In the genomic region with DNA sequence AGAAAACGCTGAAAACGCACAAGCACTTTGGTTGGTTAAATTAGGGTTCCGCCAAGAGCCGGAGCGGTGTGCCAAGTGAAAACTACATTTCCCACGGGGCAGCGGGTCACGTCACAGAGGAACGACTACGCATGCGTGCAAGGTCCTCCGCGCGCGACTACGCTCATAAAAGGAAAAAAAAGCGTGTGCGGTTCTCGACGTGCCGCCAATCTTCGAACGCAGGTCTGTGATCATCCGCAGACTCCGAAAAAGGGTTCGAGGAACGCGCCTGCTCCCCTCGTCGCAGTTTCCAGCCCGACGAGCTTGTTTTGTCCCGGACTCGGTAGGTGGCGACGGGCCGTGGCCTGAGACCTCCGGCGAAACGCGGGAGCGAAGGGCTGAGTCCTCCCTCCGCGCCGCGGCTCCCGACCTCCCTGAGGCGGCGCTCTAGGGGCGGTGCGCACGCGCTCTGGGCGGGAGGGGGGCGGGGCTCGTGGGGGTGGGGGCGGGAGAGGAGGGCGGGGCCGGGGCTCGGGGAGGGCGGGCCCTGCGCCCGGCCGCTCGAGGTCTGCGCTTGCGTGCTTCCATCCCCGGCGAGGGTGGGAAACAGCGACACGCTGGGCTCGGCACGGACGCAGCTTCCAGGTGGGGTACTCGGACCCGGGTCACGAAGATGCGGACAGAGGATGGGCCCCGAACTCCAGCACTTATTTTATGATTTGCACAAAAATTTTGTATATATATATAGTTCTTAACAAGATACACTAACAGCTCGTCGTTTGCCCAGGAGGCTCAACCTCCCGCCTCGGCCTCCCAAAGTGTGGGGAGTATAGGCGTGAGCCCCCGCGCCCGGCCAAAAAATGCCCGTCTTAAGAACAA, we compare ENCODE assay signal across 1 cellular context.
TF ChIP-seq lines count a peak whose summit lies in the region.

A gene (plus strand): TSS at position 145 of the 858 bp plus-strand sequence. CDS start 27,150 bp downstream, outside the sequence.

TF ChIP-seq in K562, 482 proteins besides CTCF, POLR2A, EP300 and RAD21 (continued from another document and continues in another):
- TF ChIP-seq TAF7 (tag; IDR thresholded peaks at IDR 0.05) (peak; percentile 72; the same call in 1 of the 2 replicates), ZNF707 (CRISPR knock-in tag; conservative IDR thresholded peaks at IDR 0.05) (no peak), POLR2H (tag; IDR thresholded peaks at IDR 0.05; ENCODE audit: low read depth) (peak; percentile 94), HDGF (IDR thresholded peaks at IDR 0.05) (no peak), RHOXF2B (CRISPR knock-in tag; conservative IDR thresholded peaks at IDR 0.05) (0 out of 2 replicates have a peak, but pooled peaks have one; percentile 49), SRF (CRISPR knock-in tag; IDR thresholded peaks at IDR 0.05) (peak in 1 of 2 experiments; percentile 84; a peak in 2 of 4 replicates), SIX5 (IDR thresholded peaks at IDR 0.05; ENCODE audit: borderline replicate concordance in 1 of 2, insufficient read depth in 1 of 2, low read depth in 1 of 2, low read length in 2 of 2) (peak; percentile 67), ZNF41 (CRISPR knock-in tag; conservative IDR thresholded peaks at IDR 0.05) (no peak), TEAD1 (CRISPR knock-in tag; IDR thresholded peaks at IDR 0.05) (peak in 1 of 2 experiments; percentile 64; a peak in 1 of 4 replicates), NR1H2 (CRISPR knock-in tag; IDR thresholded peaks at IDR 0.05) (no peak), HCFC1 (IDR thresholded peaks at IDR 0.05; ENCODE audit: low read depth, low read length) (peak; percentile 88), CBX8 (IDR thresholded peaks at IDR 0.05; ENCODE audit: borderline replicate concordance, extremely low read depth, low read depth, low read length, poor library complexity, severe bottlenecking) (no peak), E2F3 (CRISPR knock-in tag; IDR thresholded peaks at IDR 0.05) (peak; percentile 86), RCOR1 (IDR thresholded peaks at IDR 0.05; ENCODE audit: borderline replicate concordance in 1 of 2, low read depth in 2 of 2, low read length in 2 of 2) (0 out of 4 replicates have a peak, but pooled peaks of 1 of the 2 experiments have one; percentile 5), CBX3 (IDR thresholded peaks at IDR 0.05; ENCODE audit: borderline replicate concordance in 1 of 2, low read length in 2 of 2) (peak in 1 of 2 experiments; percentile 53; a peak in 1 of 3 replicates), CBFB (CRISPR knock-in tag; IDR thresholded peaks at IDR 0.05) (peak; percentile 69; the same call in 1 of the 2 replicates), CREB1 (IDR thresholded peaks at IDR 0.05) (peak; percentile 87), CREB1 (CRISPR knock-in tag; IDR thresholded peaks at IDR 0.05) (peak; percentile 89), MTA1 (IDR thresholded peaks at IDR 0.05; ENCODE audit: borderline replicate concordance) (no peak), ESRRA (IDR thresholded peaks at IDR 0.05; ENCODE audit: borderline replicate concordance, low read depth) (peak; percentile 68; the same call in 1 of the 2 replicates), HMGN3 (IDR thresholded peaks at IDR 0.05; ENCODE audit: borderline replicate concordance, extremely low read depth, insufficient read length, low read depth, low read length) (peak; percentile 54), KDM1A (IDR thresholded peaks at IDR 0.05) (no peak), NFIC (IDR thresholded peaks at IDR 0.05) (peak; percentile 92), BCL6 (CRISPR knock-in tag; IDR thresholded peaks at IDR 0.05) (no peak), CBX1 (IDR thresholded peaks at IDR 0.05; ENCODE audit: low read depth) (peak; percentile 60; the same call in 1 of the 2 replicates), FIP1L1 (IDR thresholded peaks at IDR 0.05; ENCODE audit: low read depth, low read length, poor library complexity, severe bottlenecking) (peak; percentile 61), SOX6 (IDR thresholded peaks at IDR 0.05) (peak; percentile 65; the same call in 1 of the 2 replicates), YY1 (IDR thresholded peaks at IDR 0.05; ENCODE audit: borderline replicate concordance in 1 of 3, control insufficient read depth in 1 of 3, extremely low read depth in 1 of 3, insufficient read depth in 3 of 3, insufficient read length in 1 of 3, insufficient replicate concordance in 2 of 3, low read depth in 1 of 3, low read length in 2 of 3) (peak in 2 of 3 experiments; percentile 2 to 32), SIN3B (IDR thresholded peaks at IDR 0.05; ENCODE audit: low read depth) (peak; percentile 67), POU5F1 (IDR thresholded peaks at IDR 0.05; ENCODE audit: borderline replicate concordance, low read depth, low read length, partially characterized antibody) (peak; percentile 46), ZKSCAN1 (IDR thresholded peaks at IDR 0.05; ENCODE audit: low read depth, low read length) (no peak), CXXC5 (CRISPR knock-in tag; IDR thresholded peaks at IDR 0.05) (peak; percentile 90), GABPB1 (CRISPR knock-in tag; IDR thresholded peaks at IDR 0.05) (peak; percentile 74)
- TF ChIP-seq, protein P1, sequence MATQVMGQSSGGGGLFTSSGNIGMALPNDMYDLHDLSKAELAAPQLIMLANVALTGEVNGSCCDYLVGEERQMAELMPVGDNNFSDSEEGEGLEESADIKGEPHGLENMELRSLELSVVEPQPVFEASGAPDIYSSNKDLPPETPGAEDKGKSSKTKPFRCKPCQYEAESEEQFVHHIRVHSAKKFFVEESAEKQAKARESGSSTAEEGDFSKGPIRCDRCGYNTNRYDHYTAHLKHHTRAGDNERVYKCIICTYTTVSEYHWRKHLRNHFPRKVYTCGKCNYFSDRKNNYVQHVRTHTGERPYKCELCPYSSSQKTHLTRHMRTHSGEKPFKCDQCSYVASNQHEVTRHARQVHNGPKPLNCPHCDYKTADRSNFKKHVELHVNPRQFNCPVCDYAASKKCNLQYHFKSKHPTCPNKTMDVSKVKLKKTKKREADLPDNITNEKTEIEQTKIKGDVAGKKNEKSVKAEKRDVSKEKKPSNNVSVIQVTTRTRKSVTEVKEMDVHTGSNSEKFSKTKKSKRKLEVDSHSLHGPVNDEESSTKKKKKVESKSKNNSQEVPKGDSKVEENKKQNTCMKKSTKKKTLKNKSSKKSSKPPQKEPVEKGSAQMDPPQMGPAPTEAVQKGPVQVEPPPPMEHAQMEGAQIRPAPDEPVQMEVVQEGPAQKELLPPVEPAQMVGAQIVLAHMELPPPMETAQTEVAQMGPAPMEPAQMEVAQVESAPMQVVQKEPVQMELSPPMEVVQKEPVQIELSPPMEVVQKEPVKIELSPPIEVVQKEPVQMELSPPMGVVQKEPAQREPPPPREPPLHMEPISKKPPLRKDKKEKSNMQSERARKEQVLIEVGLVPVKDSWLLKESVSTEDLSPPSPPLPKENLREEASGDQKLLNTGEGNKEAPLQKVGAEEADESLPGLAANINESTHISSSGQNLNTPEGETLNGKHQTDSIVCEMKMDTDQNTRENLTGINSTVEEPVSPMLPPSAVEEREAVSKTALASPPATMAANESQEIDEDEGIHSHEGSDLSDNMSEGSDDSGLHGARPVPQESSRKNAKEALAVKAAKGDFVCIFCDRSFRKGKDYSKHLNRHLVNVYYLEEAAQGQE (CRISPR knock-in tag; IDR thresholded peaks at IDR 0.05; ENCODE audit: low read depth), result 0 out of 2 replicates have a peak, but pooled peaks have one; percentile 53
- TF ChIP-seq, protein P2, sequence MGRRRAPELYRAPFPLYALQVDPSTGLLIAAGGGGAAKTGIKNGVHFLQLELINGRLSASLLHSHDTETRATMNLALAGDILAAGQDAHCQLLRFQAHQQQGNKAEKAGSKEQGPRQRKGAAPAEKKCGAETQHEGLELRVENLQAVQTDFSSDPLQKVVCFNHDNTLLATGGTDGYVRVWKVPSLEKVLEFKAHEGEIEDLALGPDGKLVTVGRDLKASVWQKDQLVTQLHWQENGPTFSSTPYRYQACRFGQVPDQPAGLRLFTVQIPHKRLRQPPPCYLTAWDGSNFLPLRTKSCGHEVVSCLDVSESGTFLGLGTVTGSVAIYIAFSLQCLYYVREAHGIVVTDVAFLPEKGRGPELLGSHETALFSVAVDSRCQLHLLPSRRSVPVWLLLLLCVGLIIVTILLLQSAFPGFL (CRISPR knock-in tag; IDR thresholded peaks at IDR 0.05), result 0 out of 2 replicates have a peak, but pooled peaks have one; percentile 70
- TF ChIP-seq, protein P3, sequence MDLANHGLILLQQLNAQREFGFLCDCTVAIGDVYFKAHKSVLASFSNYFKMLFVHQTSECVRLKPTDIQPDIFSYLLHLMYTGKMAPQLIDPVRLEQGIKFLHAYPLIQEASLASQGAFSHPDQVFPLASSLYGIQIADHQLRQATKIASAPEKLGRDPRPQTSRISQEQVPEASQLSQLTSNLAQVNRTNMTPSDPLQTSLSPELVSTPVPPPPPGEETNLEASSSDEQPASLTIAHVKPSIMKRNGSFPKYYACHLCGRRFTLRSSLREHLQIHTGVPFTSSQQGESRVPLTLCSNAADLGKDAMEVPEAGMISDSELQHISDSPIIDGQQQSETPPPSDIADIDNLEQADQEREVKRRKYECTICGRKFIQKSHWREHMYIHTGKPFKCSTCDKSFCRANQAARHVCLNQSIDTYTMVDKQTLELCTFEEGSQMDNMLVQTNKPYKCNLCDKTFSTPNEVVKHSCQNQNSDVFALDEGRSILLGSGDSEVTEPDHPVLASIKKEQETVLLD (IDR thresholded peaks at IDR 0.05), result peak; percentile 91
- TF ChIP-seq, protein P4, sequence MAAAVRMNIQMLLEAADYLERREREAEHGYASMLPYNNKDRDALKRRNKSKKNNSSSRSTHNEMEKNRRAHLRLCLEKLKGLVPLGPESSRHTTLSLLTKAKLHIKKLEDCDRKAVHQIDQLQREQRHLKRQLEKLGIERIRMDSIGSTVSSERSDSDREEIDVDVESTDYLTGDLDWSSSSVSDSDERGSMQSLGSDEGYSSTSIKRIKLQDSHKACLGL (CRISPR knock-in tag; IDR thresholded peaks at IDR 0.05; ENCODE audit: borderline replicate concordance, poor library complexity, severe bottlenecking), result no peak
- TF ChIP-seq, protein P5, sequence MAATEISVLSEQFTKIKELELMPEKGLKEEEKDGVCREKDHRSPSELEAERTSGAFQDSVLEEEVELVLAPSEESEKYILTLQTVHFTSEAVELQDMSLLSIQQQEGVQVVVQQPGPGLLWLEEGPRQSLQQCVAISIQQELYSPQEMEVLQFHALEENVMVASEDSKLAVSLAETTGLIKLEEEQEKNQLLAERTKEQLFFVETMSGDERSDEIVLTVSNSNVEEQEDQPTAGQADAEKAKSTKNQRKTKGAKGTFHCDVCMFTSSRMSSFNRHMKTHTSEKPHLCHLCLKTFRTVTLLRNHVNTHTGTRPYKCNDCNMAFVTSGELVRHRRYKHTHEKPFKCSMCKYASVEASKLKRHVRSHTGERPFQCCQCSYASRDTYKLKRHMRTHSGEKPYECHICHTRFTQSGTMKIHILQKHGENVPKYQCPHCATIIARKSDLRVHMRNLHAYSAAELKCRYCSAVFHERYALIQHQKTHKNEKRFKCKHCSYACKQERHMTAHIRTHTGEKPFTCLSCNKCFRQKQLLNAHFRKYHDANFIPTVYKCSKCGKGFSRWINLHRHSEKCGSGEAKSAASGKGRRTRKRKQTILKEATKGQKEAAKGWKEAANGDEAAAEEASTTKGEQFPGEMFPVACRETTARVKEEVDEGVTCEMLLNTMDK (IDR thresholded peaks at IDR 0.05; ENCODE audit: borderline replicate concordance, insufficient read depth, low read depth, low read length, poor library complexity, severe bottlenecking), result peak; percentile 98
- TF ChIP-seq, protein P6, sequence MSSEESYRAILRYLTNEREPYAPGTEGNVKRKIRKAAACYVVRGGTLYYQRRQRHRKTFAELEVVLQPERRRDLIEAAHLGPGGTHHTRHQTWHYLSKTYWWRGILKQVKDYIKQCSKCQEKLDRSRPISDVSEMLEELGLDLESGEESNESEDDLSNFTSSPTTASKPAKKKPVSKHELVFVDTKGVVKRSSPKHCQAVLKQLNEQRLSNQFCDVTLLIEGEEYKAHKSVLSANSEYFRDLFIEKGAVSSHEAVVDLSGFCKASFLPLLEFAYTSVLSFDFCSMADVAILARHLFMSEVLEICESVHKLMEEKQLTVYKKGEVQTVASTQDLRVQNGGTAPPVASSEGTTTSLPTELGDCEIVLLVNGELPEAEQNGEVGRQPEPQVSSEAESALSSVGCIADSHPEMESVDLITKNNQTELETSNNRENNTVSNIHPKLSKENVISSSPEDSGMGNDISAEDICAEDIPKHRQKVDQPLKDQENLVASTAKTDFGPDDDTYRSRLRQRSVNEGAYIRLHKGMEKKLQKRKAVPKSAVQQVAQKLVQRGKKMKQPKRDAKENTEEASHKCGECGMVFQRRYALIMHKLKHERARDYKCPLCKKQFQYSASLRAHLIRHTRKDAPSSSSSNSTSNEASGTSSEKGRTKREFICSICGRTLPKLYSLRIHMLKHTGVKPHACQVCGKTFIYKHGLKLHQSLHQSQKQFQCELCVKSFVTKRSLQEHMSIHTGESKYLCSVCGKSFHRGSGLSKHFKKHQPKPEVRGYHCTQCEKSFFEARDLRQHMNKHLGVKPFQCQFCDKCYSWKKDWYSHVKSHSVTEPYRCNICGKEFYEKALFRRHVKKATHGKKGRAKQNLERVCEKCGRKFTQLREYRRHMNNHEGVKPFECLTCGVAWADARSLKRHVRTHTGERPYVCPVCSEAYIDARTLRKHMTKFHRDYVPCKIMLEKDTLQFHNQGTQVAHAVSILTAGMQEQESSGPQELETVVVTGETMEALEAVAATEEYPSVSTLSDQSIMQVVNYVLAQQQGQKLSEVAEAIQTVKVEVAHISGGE (CRISPR knock-in tag; IDR thresholded peaks at IDR 0.05), result peak in 1 of 3 experiments; percentile 47; a peak in 1 of 6 replicates
- TF ChIP-seq, protein P7, sequence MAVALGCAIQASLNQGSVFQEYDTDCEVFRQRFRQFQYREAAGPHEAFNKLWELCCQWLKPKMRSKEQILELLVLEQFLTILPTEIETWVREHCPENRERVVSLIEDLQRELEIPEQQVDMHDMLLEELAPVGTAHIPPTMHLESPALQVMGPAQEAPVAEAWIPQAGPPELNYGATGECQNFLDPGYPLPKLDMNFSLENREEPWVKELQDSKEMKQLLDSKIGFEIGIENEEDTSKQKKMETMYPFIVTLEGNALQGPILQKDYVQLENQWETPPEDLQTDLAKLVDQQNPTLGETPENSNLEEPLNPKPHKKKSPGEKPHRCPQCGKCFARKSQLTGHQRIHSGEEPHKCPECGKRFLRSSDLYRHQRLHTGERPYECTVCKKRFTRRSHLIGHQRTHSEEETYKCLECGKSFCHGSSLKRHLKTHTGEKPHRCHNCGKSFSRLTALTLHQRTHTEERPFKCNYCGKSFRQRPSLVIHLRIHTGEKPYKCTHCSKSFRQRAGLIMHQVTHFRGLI (CRISPR knock-in tag; IDR thresholded peaks at IDR 0.05), result no peak
